In genomic region chr1:148759749-148760148, GRCh38 we compare ENCODE assay signal across 8 cellular contexts. TPM values are rescaled to one million over a fixed set of nuclear protein-coding genes. Genes with fewer than 3 reads are reported as not detected.
DNase-seq lines count a peak whose midpoint lies in the region; ATAC-seq and TF ChIP-seq lines count a peak whose summit lies in the region.
"Not testable (repeated sequence)": the region's sequence is repeated elsewhere in the genome, so short reads cannot be mapped to it uniquely, and the experiment has no call there.
"Had no signal": no experiment of that assay in that cellular context is flagged by ENCODE, and none has a peak within 500 bp of the region (broad histone marks: within the 10 kb centered on the region; RNA-seq: fewer than 3 reads in every experiment).

No MANE protein-coding gene starts in this region.

- not testable (repeated sequence) for H3K36me3 ChIP-seq in RWPE2 (ENCODE audit: low read depth); ovary

- not testable (repeated sequence) for H3K4me3 Mint-ChIP-seq in activated CD8-positive, alpha-beta memory T cell treated with anti-CD3 and anti-CD28 coated beads, Interleukin-2, amount 10 ng/mL, durations not matched to agents 7 days and 5 days; MCF 10A (ENCODE audit: unreplicated experiment)

- not testable (repeated sequence) for H3K4me1 Mint-ChIP-seq in activated CD8-positive, alpha-beta memory T cell treated with anti-CD3 and anti-CD28 coated beads, Interleukin-2, amount 10 ng/mL, durations not matched to agents 7 days and 5 days; MCF 10A (ENCODE audit: insufficient read depth, unreplicated experiment)

- not testable (repeated sequence) for TF ChIP-seq POLR2A in ovary (IDR thresholded peaks at IDR 0.05)

- TSS peak; percentile 96 for BruUV-seq in MCF 10A (replicated peaks; lab: Mats Ljungman, UMichigan)

- POLR2A ChIA-PET in MCF 10A (lab: Yijun Ruan, JAX): not testable (repeated sequence)

- not testable (repeated sequence) for H3K27me3 ChIP-seq in RWPE2 (ENCODE audit: insufficient read depth, poor library complexity, severe bottlenecking); right cardiac atrium (ENCODE audit: control insufficient read depth, insufficient read depth); ovary

- not testable (repeated sequence) for TF ChIP-seq EP300 in ovary (IDR thresholded peaks at IDR 0.05)

- not testable (repeated sequence) for H3K9me3 Mint-ChIP-seq in activated CD8-positive, alpha-beta memory T cell treated with anti-CD3 and anti-CD28 coated beads, Interleukin-2, amount 10 ng/mL, durations not matched to agents 7 days and 5 days (ENCODE audit: low read depth); MCF 10A (ENCODE audit: unreplicated experiment)

- H3K4me3 ChIP-seq in RWPE2 (ENCODE audit: severe bottlenecking); right cardiac atrium (ENCODE audit: low read length); ovary: not testable (repeated sequence)

- not testable (repeated sequence) for ATAC-seq in RWPE2 (ENCODE audit: low read depth); stimulated activated naive CD8-positive, alpha-beta T cell treated with anti-CD3 and anti-CD28 coated beads, Interleukin-15, Interleukin-2, amounts not matched to agents 100 U/mL and 50 U/mL, for 24 hours
- ATAC-seq in activated CD8-positive, alpha-beta memory T cell treated with anti-CD3 and anti-CD28 coated beads, Interleukin-2, amount 10 ng/mL, durations not matched to agents 7 days and 5 days: peak; percentile 34
- ATAC-seq in right cardiac atrium: peak; percentile 14 to 18

- H3K27me3 Mint-ChIP-seq in activated CD8-positive, alpha-beta memory T cell treated with anti-CD3 and anti-CD28 coated beads, Interleukin-2, amount 10 ng/mL, durations not matched to agents 7 days and 5 days; MCF 10A (ENCODE audit: insufficient read depth, unreplicated experiment): not testable (repeated sequence)

- not testable (repeated sequence) for H3K9me3 ChIP-seq in RWPE2 (ENCODE audit: severe bottlenecking); right cardiac atrium (ENCODE audit: control insufficient read depth, low read length); ovary

- not testable (repeated sequence) for TF ChIP-seq CTCF in RWPE2 (IDR thresholded peaks at IDR 0.05; ENCODE audit: poor library complexity, severe bottlenecking); MCF 10A (IDR thresholded peaks at IDR 0.05; ENCODE audit: unreplicated experiment); ovary (IDR thresholded peaks at IDR 0.05)

- H3K27ac ChIP-seq in RWPE2 (ENCODE audit: poor library complexity, severe bottlenecking); right cardiac atrium (ENCODE audit: low read length); ovary: not testable (repeated sequence)

- not testable (repeated sequence) for H3K36me3 Mint-ChIP-seq in activated CD8-positive, alpha-beta memory T cell treated with anti-CD3 and anti-CD28 coated beads, Interleukin-2, amount 10 ng/mL, durations not matched to agents 7 days and 5 days; MCF 10A (ENCODE audit: insufficient read depth, unreplicated experiment)

- not testable (repeated sequence) for H3K4me1 ChIP-seq in RWPE2 (ENCODE audit: insufficient read depth, poor library complexity, severe bottlenecking); right cardiac atrium (ENCODE audit: control insufficient read depth, insufficient read depth, low read length); ovary (ENCODE audit: insufficient read depth)

- DNase-seq in RWPE2 (ENCODE audit: low spot score) (peak; percentile 18), activated gamma-delta T cell treated with Interleukin-2 at 50 U/mL for 16 hours (peak; percentile 2), right cardiac atrium (peak in 1 of 3 donors; percentile 8), ovary (peak; percentile 3 to 26 (median 21))
- peak; percentile 49 for DNase-seq in activated CD8-positive, alpha-beta memory T cell treated with anti-CD3 and anti-CD28 coated beads, Interleukin-2, amount 10 ng/mL, durations not matched to agents 7 days and 5 days
- not testable (repeated sequence) for DNase-seq in MCF 10A (ENCODE audit: unreplicated experiment)
- DNase-seq in stimulated activated naive CD8-positive, alpha-beta T cell treated with anti-CD3 and anti-CD28 coated beads, Interleukin-15, Interleukin-2, amounts not matched to agents 100 U/mL and 50 U/mL, for 24 hours: peak; percentile 33

- WGBS in right cardiac atrium: 77% methylated on average over 2 of the region's 2 CpGs
- 94 to 100% (median 100%) methylated on average over 2 of the region's 2 CpGs for WGBS in ovary, 3 donors

- CTCF ChIA-PET in activated CD8-positive, alpha-beta memory T cell treated with anti-CD3 and anti-CD28 coated beads, Interleukin-2, amount 10 ng/mL, durations not matched to agents 7 days and 5 days (lab: Charles Lee); MCF 10A (lab: Yijun Ruan, JAX): not testable (repeated sequence)

- intact Hi-C loops in MCF 10A (cut with micrococcal nuclease); right cardiac atrium (cut with DNase I); ovary (cut with DNase I): not testable (repeated sequence)

- H3K27ac Mint-ChIP-seq in activated CD8-positive, alpha-beta memory T cell treated with anti-CD3 and anti-CD28 coated beads, Interleukin-2, amount 10 ng/mL, durations not matched to agents 7 days and 5 days; MCF 10A (ENCODE audit: low read depth, unreplicated experiment): not testable (repeated sequence)

RNA-seq across cellular contexts. Expression of gene NUDT4B, which starts 11.2 kb away (rescaled TPM):
- total RNA-seq in activated CD8-positive, alpha-beta memory T cell treated with anti-CD3 and anti-CD28 coated beads, Interleukin-2, amount 10 ng/mL, durations not matched to agents 7 days and 5 days: under 1 TPM in 1 of 2 experiments, not detected in 1; 0.84 TPM
- total RNA-seq in MCF 10A (2022): not detected in 2 replicates
- under 1 TPM in 1 of 4 donors, not detected in 3; 0.63 TPM for total RNA-seq in right cardiac atrium
- 1.2 TPM for polyA plus RNA-seq in right cardiac atrium
- total RNA-seq in ovary: 10 to 100 TPM in 2 of 7 donors, 1 to 10 TPM in 2, not detected in 3; 1.7 to 54.6 (median 18.1) TPM
- polyA plus RNA-seq in ovary: 1 to 10 TPM in 1 of 2 donors, under 1 TPM in 1; 0.98 to 5.3 TPM
- total RNA-seq: CD4-positive, CD25-positive, alpha-beta regulatory T cell had no signal
